Comparison of ENCODE assay signal across 19 cellular contexts in genomic region chr10:73460897-73461296, GRCh38.
"Had no signal": no experiment of that assay in that cellular context is flagged by ENCODE, and none has a peak within 500 bp of the region (broad histone marks: within the 10 kb centered on the region; RNA-seq: fewer than 3 reads in every experiment).

No MANE protein-coding gene starts in this region.

- H3K27me3 ChIP-seq: neutrophil, right atrium auricular region, sigmoid colon, suprapubic skin, vagina had no signal

- FAIRE-seq: colon, endometrium, frontal cortex, keratinocyte had no signal

- ATAC-seq: effector memory CD8-positive, alpha-beta T cell; left ventricle myocardium superior; lower lobe of right lung; natural killer cell; stimulated activated naive CD8-positive, alpha-beta T cell treated with anti-CD3 and anti-CD28 coated beads, Interleukin-15, amount 100 ng/mL, for 72 hours had no signal

- H3K9me3 ChIP-seq: lower lobe of right lung, neutrophil, right atrium auricular region, sigmoid colon, suprapubic skin, vagina had no signal

- H3K9ac ChIP-seq: parathyroid adenoma had no signal

- H3K79me2 ChIP-seq: parathyroid adenoma had no signal

- DNase-seq: effector memory CD8-positive, alpha-beta T cell; erythroblast; left ventricle myocardium superior; lower lobe of right lung; natural killer cell; sigmoid colon; stimulated activated naive CD4-positive, alpha-beta T cell; stimulated activated naive CD8-positive, alpha-beta T cell treated with anti-CD3 and anti-CD28 coated beads, Interleukin-15, amount 100 ng/mL, for 72 hours; trophoblast cell had no signal

- H2AFZ ChIP-seq: parathyroid adenoma had no signal

- H3K27me3 Mint-ChIP-seq: effector memory CD8-positive, alpha-beta T cell; progenitor cell of endocrine pancreas; stimulated activated naive CD8-positive, alpha-beta T cell treated with anti-CD3 and anti-CD28 coated beads, Interleukin-15, amount 100 ng/mL, for 72 hours had no signal

- H3K27ac Mint-ChIP-seq: progenitor cell of endocrine pancreas had no signal

- H3K36me3 Mint-ChIP-seq: natural killer cell had no signal

- H3K4me3 Mint-ChIP-seq: effector memory CD8-positive, alpha-beta T cell; natural killer cell; stimulated activated naive CD8-positive, alpha-beta T cell treated with anti-CD3 and anti-CD28 coated beads, Interleukin-15, amount 100 ng/mL, for 72 hours had no signal

- H3K4me3 ChIP-seq: lower lobe of right lung, right atrium auricular region, sigmoid colon, suprapubic skin, vagina had no signal

- H3K4me1 ChIP-seq: lower lobe of right lung, parathyroid adenoma, right atrium auricular region, sigmoid colon, suprapubic skin, vagina had no signal

- H3K27ac ChIP-seq: lower lobe of right lung, neutrophil, parathyroid adenoma, right atrium auricular region, sigmoid colon, suprapubic skin, vagina had no signal

- H3K9me3 Mint-ChIP-seq: effector memory CD8-positive, alpha-beta T cell; natural killer cell; stimulated activated naive CD8-positive, alpha-beta T cell treated with anti-CD3 and anti-CD28 coated beads, Interleukin-15, amount 100 ng/mL, for 72 hours had no signal

- H3K4me1 Mint-ChIP-seq: stimulated activated naive CD8-positive, alpha-beta T cell treated with anti-CD3 and anti-CD28 coated beads, Interleukin-15, amount 100 ng/mL, for 72 hours had no signal
